ENCODE assay signal across 17 cellular contexts in genomic region chr7:148711191-148712102, GRCh38. TPM values are rescaled to one million over a fixed set of nuclear protein-coding genes. Genes with fewer than 3 reads are reported as not detected.
DNase-seq lines count a peak whose midpoint lies in the region; ATAC-seq, FAIRE-seq and TF ChIP-seq lines count a peak whose summit lies in the region.
"Had no signal": no experiment of that assay in that cellular context is flagged by ENCODE, and none has a peak within 500 bp of the region (broad histone marks: within the 10 kb centered on the region; RNA-seq: fewer than 3 reads in every experiment).

No MANE protein-coding gene starts in this region.

- H3K27ac ChIP-seq in BLaER1 treated with 17β-estradiol and CSF1 and Interleukin-3, amounts not matched to agents 10 nM and 100 nM = no peak overlapping the region
- H3K27ac ChIP-seq: breast epithelium, C4-2B, epithelial cell of prostate had no signal

- peak overlapping the region in 8 of 11 experiments; percentile 1 to 66 (median 25); a peak in 11 of 22 replicates for H3K4me2 ChIP-seq in BLaER1 treated with 17β-estradiol and CSF1 and Interleukin-3, amounts not matched to agents 10 nM and 100 nM

- POLR2A ChIA-PET in activated CD4-positive, alpha-beta memory T cell treated with anti-CD3 and anti-CD28 coated beads, Interleukin-2, amount 10 ng/mL, durations not matched to agents 7 days and 5 days (lab: Charles Lee) = interaction anchor here (1.1 kb wide), 2 partner anchors 9 to 13 kb away, joined by 3 to 5 read pairs; partner anchors contain the start of gene CUL1

- peaks cover 22% of the 10 kb centered on the region for H3K36me3 Mint-ChIP-seq in activated T-helper 17 cell treated with anti-CD3 and anti-CD28 coated beads, Interleukin-2, amount 50 U/mL, for 72 hours (ENCODE audit: low read depth)
- H3K36me3 Mint-ChIP-seq in activated CD4-positive, alpha-beta memory T cell treated with anti-CD3 and anti-CD28 coated beads, Interleukin-2, amount 10 ng/mL, durations not matched to agents 7 days and 5 days (ENCODE audit: low read depth) = peaks cover 32% of the 10 kb centered on the region

- peaks cover 14 to 53% (median 22%) of the 10 kb centered on the region in 11 experiments; a peak in 20 of 22 replicates for H3K36me3 ChIP-seq in BLaER1 treated with 17β-estradiol and CSF1 and Interleukin-3, amounts not matched to agents 10 nM and 100 nM
- H3K36me3 ChIP-seq: breast epithelium had no signal

- H3K27me3 ChIP-seq in BLaER1 treated with 17β-estradiol and CSF1 and Interleukin-3, amounts not matched to agents 10 nM and 100 nM = no peaks in the 10 kb centered on the region
- H3K27me3 ChIP-seq: breast epithelium had no signal

- H3K4me1 Mint-ChIP-seq in activated T-helper 17 cell treated with anti-CD3 and anti-CD28 coated beads, Interleukin-2, amount 50 U/mL, for 72 hours = peaks cover 57% of the 10 kb centered on the region
- peaks cover 39% of the 10 kb centered on the region for H3K4me1 Mint-ChIP-seq in activated CD4-positive, alpha-beta memory T cell treated with anti-CD3 and anti-CD28 coated beads, Interleukin-2, amount 10 ng/mL, durations not matched to agents 7 days and 5 days

- peaks cover 0 to 19% (median 17%) of the 10 kb centered on the region in 11 experiments; a peak in 19 of 22 replicates for H3K9me3 ChIP-seq in BLaER1 treated with 17β-estradiol and CSF1 and Interleukin-3, amounts not matched to agents 10 nM and 100 nM (replicated peaks in 1 of 11)
- H3K9me3 ChIP-seq: breast epithelium had no signal

- no peaks in the 10 kb centered on the region for H3K9me3 Mint-ChIP-seq in activated T-helper 17 cell treated with anti-CD3 and anti-CD28 coated beads, Interleukin-2, amount 50 U/mL, for 72 hours
- no peaks in the 10 kb centered on the region for H3K9me3 Mint-ChIP-seq in activated CD4-positive, alpha-beta memory T cell treated with anti-CD3 and anti-CD28 coated beads, Interleukin-2, amount 10 ng/mL, durations not matched to agents 7 days and 5 days
- H3K9me3 Mint-ChIP-seq: activated T-helper 2 cell treated with anti-CD3 and anti-CD28 coated beads, Interferon-gamma antibody, Interleukin-2, Interleukin-4, amounts not matched to agents 10 μg/mL and 5 μg/mL and 100 μg/mL, durations not matched to agents 14 hours and 24 hours and 36 hours had no signal

- peak; percentile 64 for ATAC-seq in HG03442 (IDR thresholded peaks at IDR 0.05; ENCODE audit: unreplicated experiment)
- no peak for ATAC-seq in activated T-helper 17 cell treated with anti-CD3 and anti-CD28 coated beads, Interleukin-2, amount 50 U/mL, for 72 hours (replicated peaks)
- ATAC-seq in HG03135 (IDR thresholded peaks at IDR 0.05; ENCODE audit: unreplicated experiment) = no peak

- no peak overlapping the region for H3K4me3 ChIP-seq in BLaER1 treated with 17β-estradiol and CSF1 and Interleukin-3, amounts not matched to agents 10 nM and 100 nM
- H3K4me3 ChIP-seq: breast epithelium had no signal

- peaks cover 86 to 100% (median 99%) of the 10 kb centered on the region in 11 experiments for H4K20me1 ChIP-seq in BLaER1 treated with 17β-estradiol and CSF1 and Interleukin-3, amounts not matched to agents 10 nM and 100 nM

- TF ChIP-seq POLR2A in H54 (IDR thresholded peaks at IDR 0.05; ENCODE audit: low read depth, low read length) = no peak

- peaks cover 24 to 69% (median 48%) of the 10 kb centered on the region in 10 experiments for H3K4me1 ChIP-seq in BLaER1 treated with 17β-estradiol and CSF1 and Interleukin-3, amounts not matched to agents 10 nM and 100 nM

- peak overlapping the region; percentile 32 for H3K27ac Mint-ChIP-seq in activated T-helper 17 cell treated with anti-CD3 and anti-CD28 coated beads, Interleukin-2, amount 50 U/mL, for 72 hours
- H3K27ac Mint-ChIP-seq in activated CD4-positive, alpha-beta memory T cell treated with anti-CD3 and anti-CD28 coated beads, Interleukin-2, amount 10 ng/mL, durations not matched to agents 7 days and 5 days = no peak overlapping the region
- H3K27ac Mint-ChIP-seq: activated T-helper 2 cell treated with anti-CD3 and anti-CD28 coated beads, Interferon-gamma antibody, Interleukin-2, Interleukin-4, amounts not matched to agents 10 μg/mL and 5 μg/mL and 100 μg/mL, durations not matched to agents 14 hours and 24 hours and 36 hours had no signal

- DNase-seq in GM18507 (ENCODE audit: extremely low spot score, insufficient read length, low read depth) (no peak), T-helper 1 cell (no peak), H54 (ENCODE audit: insufficient read length, low spot score) (no peak)
- no peak for DNase-seq in activated CD4-positive, alpha-beta memory T cell treated with anti-CD3 and anti-CD28 coated beads, Interleukin-2, amount 10 ng/mL, durations not matched to agents 7 days and 5 days
- DNase-seq: GF-D8; HCEC 1CT; midbrain; NCI-H345; stimulated activated CD4-positive, alpha-beta T cell treated with anti-CD3 and anti-CD28 coated beads, Interleukin-4, amount 100 ng/mL, for 4 hours had no signal

- CTCF ChIA-PET in activated CD4-positive, alpha-beta memory T cell treated with anti-CD3 and anti-CD28 coated beads, Interleukin-2, amount 10 ng/mL, durations not matched to agents 7 days and 5 days (lab: Charles Lee) = no interaction called here

- no peak overlapping the region for H3K9ac ChIP-seq in BLaER1 treated with 17β-estradiol and CSF1 and Interleukin-3, amounts not matched to agents 10 nM and 100 nM

- peak overlapping the region; percentile 28 for H3K4me3 Mint-ChIP-seq in activated T-helper 17 cell treated with anti-CD3 and anti-CD28 coated beads, Interleukin-2, amount 50 U/mL, for 72 hours
- H3K4me3 Mint-ChIP-seq in activated CD4-positive, alpha-beta memory T cell treated with anti-CD3 and anti-CD28 coated beads, Interleukin-2, amount 10 ng/mL, durations not matched to agents 7 days and 5 days = no peak overlapping the region

- H3K27me3 Mint-ChIP-seq in activated T-helper 17 cell treated with anti-CD3 and anti-CD28 coated beads, Interleukin-2, amount 50 U/mL, for 72 hours = no peaks in the 10 kb centered on the region
- H3K27me3 Mint-ChIP-seq in activated CD4-positive, alpha-beta memory T cell treated with anti-CD3 and anti-CD28 coated beads, Interleukin-2, amount 10 ng/mL, durations not matched to agents 7 days and 5 days = no peaks in the 10 kb centered on the region

- peak; percentile 5 for FAIRE-seq in GM18507 (lab: Jason Lieb, UNC)
- no peak for FAIRE-seq in H54 (lab: Jason Lieb, UNC)

RNA-seq across cellular contexts. Expression of gene CUL1, which starts 12.7 kb away (rescaled TPM):
- 10 to 100 TPM; 61.4 to 61.7 TPM for total RNA-seq in activated T-helper 17 cell treated with anti-CD3 and anti-CD28 coated beads, Interleukin-2, amount 50 U/mL, for 72 hours
- 10 to 100 TPM; 46.9 to 48.7 TPM for total RNA-seq in activated CD4-positive, alpha-beta memory T cell treated with anti-CD3 and anti-CD28 coated beads, Interleukin-2, amount 10 ng/mL, durations not matched to agents 7 days and 5 days
